In genomic region chr1:15886613-15887167, GRCh38 we compare ENCODE assay signal across 8 cellular contexts. TPM values are rescaled to one million over a fixed set of nuclear protein-coding genes. Genes with fewer than 3 reads are reported as not detected.
DNase-seq lines count a peak whose midpoint lies in the region; ATAC-seq, FAIRE-seq and TF ChIP-seq lines count a peak whose summit lies in the region.

No MANE protein-coding gene starts in this region.

- CTCF ChIA-PET in BJ (lab: Yijun Ruan, JAX): interaction anchor here (0.6 to 1.5 kb wide), 3 partner anchors 37 to 99 kb away, joined by 3 read pairs; no protein-coding TSS in a partner anchor
- CTCF ChIA-PET in H1 (lab: Charles Lee; ENCODE audit: partially characterized antibody): interaction anchor here (0.5 to 1.9 kb wide), 7 partner anchors 10 to 254 kb away, joined by 3 to 7 read pairs (median 3); no protein-coding TSS in a partner anchor

- H3K56ac ChIP-seq in H1 (replicated peaks; ENCODE audit: insufficient read length, low read depth, low read length): no peak overlapping the region

- TF ChIP-seq RAD21 in H1 (IDR thresholded peaks at IDR 0.05 in 1 of 2, conservative IDR thresholded peaks at IDR 0.05 in 1 of 2; ENCODE audit: low read depth in 2 of 2, low read length in 2 of 2): no peak

- DNase-seq in BJ (ENCODE audit: low read depth) (no peak), Karpas-422 (peak; percentile 48), H1 (ENCODE audit: low read depth in 1 of 2, low spot score in 2 of 2) (no peak), nephron progenitor cell (no peak), NCI-H2081 treated with DMSO at 0.1 percent for 48 hours (lab: John Stamatoyannopoulos, UW) (no peak), NCI-H2107 (lab: John Stamatoyannopoulos, UW) (no peak)

- TF ChIP-seq CTCF in BJ (IDR thresholded peaks at IDR 0.05; ENCODE audit: insufficient read depth, low read depth, low read length) (no peak), H1 (IDR thresholded peaks at IDR 0.05; ENCODE audit: control extremely low read depth in 1 of 3, insufficient read depth in 1 of 3, low read depth in 1 of 3, low read length in 3 of 3) (no peak), nephron progenitor cell (IDR thresholded peaks at IDR 0.05) (no peak)

- H3K4me1 Mint-ChIP-seq in nephron progenitor cell: peaks cover 42% of the 10 kb centered on the region

- H2BK12ac ChIP-seq in H1 (ENCODE audit: low read depth, low read length): peak overlapping the region; percentile 86; the same call in 1 of the 2 replicates

- no peak for TF ChIP-seq POLR2A in H1 (IDR thresholded peaks at IDR 0.05; ENCODE audit: control extremely low read depth in 1 of 2, low read depth in 2 of 2, low read length in 2 of 2)

- H3K27me3 Mint-ChIP-seq in nephron progenitor cell (ENCODE audit: low read depth, poor library complexity): peaks cover 3% of the 10 kb centered on the region

- H3K4me3 ChIP-seq in BJ (ENCODE audit: low read depth, low read length) (peak overlapping the region; percentile 38), Karpas-422 (ENCODE audit: low read length) (peak overlapping the region; percentile 50), H1 (ENCODE audit: extremely low read depth in 1 of 4, insufficient read depth in 2 of 4, low read depth in 3 of 4, low read length in 4 of 4) (peak overlapping the region in 1 of 4 experiments; percentile 6; a peak in 1 of 8 replicates)

- no peak overlapping the region for H3K4ac ChIP-seq in H1 (replicated peaks; ENCODE audit: insufficient read length, low read depth, low read length)

- H3K27ac Mint-ChIP-seq in nephron progenitor cell: peak overlapping the region; percentile 98

- H3K23ac ChIP-seq in H1 (ENCODE audit: insufficient read length): no peak overlapping the region

- H3K27me3 ChIP-seq in BJ (ENCODE audit: control insufficient read depth, insufficient read depth, low read length) (no peaks in the 10 kb centered on the region), Karpas-422 (ENCODE audit: low read length) (no peaks in the 10 kb centered on the region), H1 (replicated peaks in 1 of 4; ENCODE audit: control insufficient read depth in 3 of 4, extremely low read depth in 1 of 4, insufficient read depth in 3 of 4, low read length in 3 of 4) (no peaks in the 10 kb centered on the region)

- peak overlapping the region; percentile 68 for H3K4me2 ChIP-seq in Karpas-422 (ENCODE audit: low read depth, low read length, poor library complexity, severe bottlenecking)
- peak overlapping the region; percentile 11 to 50; a peak in 2 of 4 replicates for H3K4me2 ChIP-seq in H1 (ENCODE audit: insufficient read depth in 1 of 2, low read depth in 2 of 2, low read length in 2 of 2)

- TF ChIP-seq EP300 in H1 (IDR thresholded peaks at IDR 0.05; ENCODE audit: borderline replicate concordance in 1 of 2, low read depth in 2 of 2, low read length in 2 of 2): no peak

- peak overlapping the region; percentile 71 for H3K4me3 Mint-ChIP-seq in nephron progenitor cell

- H3K9me3 ChIP-seq in Karpas-422 (ENCODE audit: low read length): no peaks in the 10 kb centered on the region
- no peaks in the 10 kb centered on the region for H3K9me3 ChIP-seq in H1 (ENCODE audit: insufficient read depth in 2 of 2, low read depth in 1 of 2, low read length in 1 of 2)

- H2AFZ ChIP-seq in Karpas-422 (ENCODE audit: low read length) (no peak overlapping the region), H1 (ENCODE audit: low read length) (no peak overlapping the region)

- H4K91ac ChIP-seq in H1 (replicated peaks; ENCODE audit: insufficient read length, low read length): no peak overlapping the region

- H3K23me2 ChIP-seq in H1 (ENCODE audit: low read depth, low read length): no peaks in the 10 kb centered on the region

- peaks cover 28% of the 10 kb centered on the region for H3K36me3 Mint-ChIP-seq in nephron progenitor cell (ENCODE audit: low read depth)

- no peak overlapping the region for H3K18ac ChIP-seq in H1 (ENCODE audit: extremely low read depth, low read length)

- H3K79me2 ChIP-seq in Karpas-422 (ENCODE audit: low read length) (peaks cover 94% of the 10 kb centered on the region), H1 (ENCODE audit: control insufficient read depth in 1 of 2, insufficient read depth in 2 of 2, low read length in 2 of 2) (peaks cover 9 to 95% of the 10 kb centered on the region in 2 experiments)

- H3K36me3 ChIP-seq in BJ (ENCODE audit: control insufficient read depth, insufficient read depth, low read length) (no peaks in the 10 kb centered on the region), Karpas-422 (ENCODE audit: insufficient read depth, low read length) (0 out of 2 replicates have a peak, but pooled peaks cover 3% of the 10 kb centered on the region), H1 (ENCODE audit: control insufficient read depth in 2 of 4, insufficient read depth in 4 of 4, low read length in 3 of 4) (no peaks in the 10 kb centered on the region)

- H4K20me1 ChIP-seq in Karpas-422 (ENCODE audit: insufficient read depth, low read depth, low read length): no peaks in the 10 kb centered on the region
- peaks cover 2 to 4% of the 10 kb centered on the region in 2 experiments for H4K20me1 ChIP-seq in H1 (replicated peaks in 1 of 2; ENCODE audit: control insufficient read depth in 1 of 2, insufficient read depth in 2 of 2, low read length in 2 of 2)

- 85% methylated on average over 4 of the region's 4 CpGs; no CpG with 5 or more reads in 1 of the 2 experiments for WGBS in H1 (ENCODE audit: extremely low coverage in 1 of 2, insufficient coverage in 1 of 2, insufficient read length in 1 of 2, insufficient replicate concordance in 2 of 2, low coverage in 1 of 2, low lambda C conversion rate in 2 of 2, missing lambda C conversion rate in 1 of 2), 2 experiments

- H3K79me1 ChIP-seq in H1 (ENCODE audit: low read depth, low read length): peaks cover 5% of the 10 kb centered on the region; the same call in 1 of the 2 replicates

- POLR2A ChIA-PET in BJ (lab: Charles Lee): no interaction called here
- POLR2A ChIA-PET in H1 (lab: Charles Lee; ENCODE audit: partially characterized antibody): interaction anchor here (1.3 to 1.7 kb wide), 2 partner anchors 13 to 53 kb away, joined by 3 to 11 read pairs; no protein-coding TSS in a partner anchor

- ATAC-seq in GM19467 (IDR thresholded peaks at IDR 0.05; ENCODE audit: unreplicated experiment) (no peak), GM18517 (IDR thresholded peaks at IDR 0.05; ENCODE audit: unreplicated experiment) (no peak)

- H3K9ac ChIP-seq in Karpas-422 (ENCODE audit: low read length) (peak overlapping the region; percentile 51), H1 (replicated peaks in 1 of 4; ENCODE audit: extremely low read depth in 1 of 4, low read depth in 3 of 4, low read length in 3 of 4) (no peak overlapping the region; a peak in 2 of 7 replicates)

- no peak for FAIRE-seq in H1 (lab: Jason Lieb, UNC)

- H2AK5ac ChIP-seq in H1 (ENCODE audit: low read depth, low read length): peak overlapping the region; percentile 7

- no peak overlapping the region for H2BK120ac ChIP-seq in H1 (replicated peaks; ENCODE audit: low read depth, low read length)

- H3K27ac ChIP-seq in Karpas-422 (ENCODE audit: low read length) (peak overlapping the region; percentile 56), H1 (ENCODE audit: low read depth, low read length) (peak overlapping the region; percentile 1; the same call in 1 of the 2 replicates)

- H3K9me3 Mint-ChIP-seq in nephron progenitor cell: no peaks in the 10 kb centered on the region

- no peak overlapping the region; the same call in 1 of the 2 replicates for H2BK5ac ChIP-seq in H1 (ENCODE audit: low read depth, low read length)

- H3K9me2 ChIP-seq in Karpas-422 (replicated peaks; ENCODE audit: insufficient read depth, low read length): no peaks in the 10 kb centered on the region

- no peak overlapping the region for H2BK20ac ChIP-seq in H1 (ENCODE audit: low read length)

- H4K8ac ChIP-seq in H1 (ENCODE audit: extremely low read depth, insufficient read depth, low read length): no peak overlapping the region; the same call in 1 of the 2 replicates

- H3K4me1 ChIP-seq in Karpas-422 (ENCODE audit: low read length) (peaks cover 50% of the 10 kb centered on the region), H1 (replicated peaks in 1 of 4; ENCODE audit: control insufficient read depth in 3 of 4, insufficient read depth in 4 of 4, low read length in 3 of 4) (peaks cover 0 to 9% (median 2%) of the 10 kb centered on the region in 4 experiments; a peak in 5 of 7 replicates)

- no peak overlapping the region for H4K5ac ChIP-seq in H1 (ENCODE audit: insufficient read length, low read depth, low read length)

- H3K14ac ChIP-seq in H1 (ENCODE audit: insufficient read length): no peak overlapping the region

- no peak overlapping the region for H2BK15ac ChIP-seq in H1 (ENCODE audit: low read length)

TF ChIP-seq in H1, 55 proteins besides CTCF, POLR2A, EP300 and RAD21 (continues in another document):
- no peak for TF ChIP-seq BRCA1 (IDR thresholded peaks at IDR 0.05; ENCODE audit: low read depth, low read length)
- TF ChIP-seq E2F6 (IDR thresholded peaks at IDR 0.05): no peak
- TF ChIP-seq EZH2 (IDR thresholded peaks at IDR 0.05; ENCODE audit: low read depth, low read length, severe bottlenecking): no peak
- no peak for TF ChIP-seq TBP (IDR thresholded peaks at IDR 0.05; ENCODE audit: low read depth, low read length)
- no peak for TF ChIP-seq BCL11A (IDR thresholded peaks at IDR 0.05; ENCODE audit: low read depth in 2 of 2, low read length in 2 of 2)
- no peak for TF ChIP-seq ZNF274 (IDR thresholded peaks at IDR 0.05; ENCODE audit: borderline replicate concordance, extremely low read depth, low read length)
- TF ChIP-seq RFX5 (IDR thresholded peaks at IDR 0.05; ENCODE audit: borderline replicate concordance, low read depth, low read length): no peak
- no peak for TF ChIP-seq RBBP5 (IDR thresholded peaks at IDR 0.05; ENCODE audit: borderline replicate concordance, low read depth, low read length)

RNA-seq across cellular contexts. Expression of gene SPEN, which starts 39.2 kb away (rescaled TPM):
- polyA plus RNA-seq in BJ (2011; rRNA removed): 3.1 and 4.6 TPM in 2 replicates
- polyA minus RNA-seq in BJ (2011; rRNA and poly(A)+ RNA removed): 13.6 and 25.0 TPM in 2 replicates
- 17.9 and 26.8 TPM in 2 replicates for total RNA-seq in Karpas-422 (2014; rRNA removed; shearing (Covaris generic); ENCODE audit: low replicate concordance)
- 47.6 and 52.1 TPM in 2 replicates for total RNA-seq in H1 (2021; fragmentation: NEBNext Ultra II Directional; extraction: Animal tissue kit (Norgen Biotek cat#: 25700))
- 12.5 and 13.6 TPM in 2 replicates for polyA plus RNA-seq in H1 (2011; rRNA removed)
- polyA plus RNA-seq in H1 (2011; cell fraction: cytosol; rRNA removed): 7.8 TPM
- polyA plus RNA-seq in H1 (2011; cell fraction: nucleus; rRNA removed): 42.6 TPM
- polyA plus RNA-seq in H1 (2012, experiment 1 of 2): 32.8 to 43.0 TPM (median 38.8 TPM) in 4 replicates
- 1.2 TPM for polyA plus RNA-seq in H1 (2012, experiment 2 of 2)
- 25.4 TPM for polyA plus RNA-seq in H1 (2013, experiment 1 of 2)
- polyA plus RNA-seq in H1 (2013, experiment 2 of 2): 24.1 TPM
- 33.9 and 41.3 TPM in 2 replicates for polyA minus RNA-seq in H1 (2011; rRNA and poly(A)+ RNA removed)
- polyA minus RNA-seq in H1 (2011; cell fraction: cytosol; rRNA and poly(A)+ RNA removed): 27.7 TPM
- polyA minus RNA-seq in H1 (2011; cell fraction: nucleus; rRNA and poly(A)+ RNA removed): 42.9 TPM
